9 cellular contexts compared by ENCODE assay signal in genomic region chrX:107677501-107677901, GRCh38. TPM values are rescaled to one million over a fixed set of nuclear protein-coding genes. Genes with fewer than 3 reads are reported as not detected.
DNase-seq lines count a peak whose midpoint lies in the region; TF ChIP-seq lines count a peak whose summit lies in the region.
"Had no signal": no experiment of that assay in that cellular context is flagged by ENCODE, and none has a peak within 500 bp of the region (broad histone marks: within the 10 kb centered on the region; RNA-seq: fewer than 3 reads in every experiment).

No MANE protein-coding gene starts in this region.

- H3K9me3 ChIP-seq in muscle layer of colon (ENCODE audit: low read length): no peaks in the 10 kb centered on the region

- peaks cover 7% of the 10 kb centered on the region for H3K27me3 Mint-ChIP-seq in HFFc6 (ENCODE audit: insufficient read depth)

- no peaks in the 10 kb centered on the region for H3K36me3 ChIP-seq in muscle layer of colon (ENCODE audit: insufficient read depth, low read length)

- TF ChIP-seq CTCF in HFFc6 (IDR thresholded peaks at IDR 0.05): peak; percentile 54

- H3K36me3 Mint-ChIP-seq in HFFc6 (ENCODE audit: low read depth): no peaks in the 10 kb centered on the region

- H3K4me3 Mint-ChIP-seq in HFFc6: peak overlapping the region; percentile 90
- H3K4me3 Mint-ChIP-seq: neural crest cell had no signal

- H3K9ac ChIP-seq in muscle layer of colon (ENCODE audit: low read length): no peak overlapping the region

- in situ Hi-C loops in ACHN (cut with HindIII; ENCODE audit: low pct_ligation_motif_present, low pct_unique_long_range_greater_than_20kb, low sequenced_read_pairs): no loop called here

- no peaks in the 10 kb centered on the region; the same call in 1 of the 2 replicates for H3K9me3 Mint-ChIP-seq in HFFc6

- peaks cover 29% of the 10 kb centered on the region for H3K4me1 Mint-ChIP-seq in HFFc6 (ENCODE audit: low read depth)

- peak overlapping the region; percentile 74 for H3K27ac ChIP-seq in muscle layer of colon (ENCODE audit: low read depth, low read length)

- peaks cover 7 to 8% of the 10 kb centered on the region in 2 donors for H3K27me3 ChIP-seq in muscle layer of colon (ENCODE audit: control insufficient read depth in 1 of 2, insufficient read depth in 2 of 2, low read length in 2 of 2)

- H3K4me3 ChIP-seq in muscle layer of colon (ENCODE audit: low read depth in 1 of 2, low read length in 2 of 2): peak overlapping the region in 1 of 2 donors; percentile 39

- peak; percentile 18 for DNase-seq in ACHN
- DNase-seq in HFFc6: no peak
- DNase-seq in astrocyte of the hippocampus (ENCODE audit: low read depth, low spot score): peak; percentile 76
- DNase-seq in amygdala (lab: John Stamatoyannopoulos, UW): no peak
- DNase-seq in SKM-1 (lab: John Stamatoyannopoulos, UW; ENCODE audit: unreplicated experiment): no peak
- DNase-seq in DMS114 treated with DMSO at 0.1 percent for 48 hours (lab: John Stamatoyannopoulos, UW; ENCODE audit: unreplicated experiment): no peak
- no peak for DNase-seq in GDM1 (lab: John Stamatoyannopoulos, UW)

- H3K4me1 ChIP-seq in muscle layer of colon (ENCODE audit: insufficient read depth, low read length): peaks cover 16% of the 10 kb centered on the region

- H3K27ac Mint-ChIP-seq in HFFc6: peak overlapping the region; percentile 91

RNA-seq across cellular contexts. Expression of gene PRPS1, which starts 49.2 kb away (rescaled TPM):
- 10 to 100 TPM; 67.8 to 78.6 (median 73.7) TPM for total RNA-seq in HFFc6 (2021; fragmentation: NEBNext Ultra II Directional; extraction: Animal tissue kit (Norgen Biotek cat#: 25700))

Comparison
In these comparisons a context has a peak if more than half of its experiments do, and no peak if none do; other contexts are left out.
1. DNase-seq: peak in ACHN (single experiment) and astrocyte of the hippocampus (single experiment); none in HFFc6 (single experiment), amygdala (0 of 56), SKM-1 (single experiment), DMS114 treated with DMSO at 0.1 percent for 48 hours (single experiment) and GDM1 (single experiment).